1 cellular context compared by ENCODE assay signal in the genomic region with DNA sequence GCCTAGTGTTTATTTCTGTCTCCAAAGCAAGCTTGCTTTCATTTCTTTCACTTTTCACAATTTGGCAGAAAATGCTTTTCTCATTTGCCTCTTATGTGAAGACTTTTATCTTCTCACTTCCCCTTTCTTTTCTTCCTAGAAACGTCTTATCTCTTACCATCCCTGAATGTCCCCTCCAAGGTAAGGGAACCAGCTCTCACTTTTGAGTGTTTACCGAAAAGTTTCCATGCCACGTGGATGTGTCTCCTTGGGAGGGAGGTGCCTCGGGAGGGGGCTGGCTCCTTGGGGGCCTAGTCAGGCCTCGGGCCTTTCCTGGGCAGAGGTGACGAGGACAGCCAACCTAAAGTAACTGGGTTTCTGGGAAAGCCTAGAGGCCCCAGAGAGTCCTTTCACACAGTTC.
TF ChIP-seq lines count a peak whose summit lies in the region.

No MANE protein-coding gene starts in this region.

TF ChIP-seq in GM23338, 12 proteins besides CTCF, POLR2A, EP300 and RAD21 (continued from another document):
- TF ChIP-seq, protein P1, sequence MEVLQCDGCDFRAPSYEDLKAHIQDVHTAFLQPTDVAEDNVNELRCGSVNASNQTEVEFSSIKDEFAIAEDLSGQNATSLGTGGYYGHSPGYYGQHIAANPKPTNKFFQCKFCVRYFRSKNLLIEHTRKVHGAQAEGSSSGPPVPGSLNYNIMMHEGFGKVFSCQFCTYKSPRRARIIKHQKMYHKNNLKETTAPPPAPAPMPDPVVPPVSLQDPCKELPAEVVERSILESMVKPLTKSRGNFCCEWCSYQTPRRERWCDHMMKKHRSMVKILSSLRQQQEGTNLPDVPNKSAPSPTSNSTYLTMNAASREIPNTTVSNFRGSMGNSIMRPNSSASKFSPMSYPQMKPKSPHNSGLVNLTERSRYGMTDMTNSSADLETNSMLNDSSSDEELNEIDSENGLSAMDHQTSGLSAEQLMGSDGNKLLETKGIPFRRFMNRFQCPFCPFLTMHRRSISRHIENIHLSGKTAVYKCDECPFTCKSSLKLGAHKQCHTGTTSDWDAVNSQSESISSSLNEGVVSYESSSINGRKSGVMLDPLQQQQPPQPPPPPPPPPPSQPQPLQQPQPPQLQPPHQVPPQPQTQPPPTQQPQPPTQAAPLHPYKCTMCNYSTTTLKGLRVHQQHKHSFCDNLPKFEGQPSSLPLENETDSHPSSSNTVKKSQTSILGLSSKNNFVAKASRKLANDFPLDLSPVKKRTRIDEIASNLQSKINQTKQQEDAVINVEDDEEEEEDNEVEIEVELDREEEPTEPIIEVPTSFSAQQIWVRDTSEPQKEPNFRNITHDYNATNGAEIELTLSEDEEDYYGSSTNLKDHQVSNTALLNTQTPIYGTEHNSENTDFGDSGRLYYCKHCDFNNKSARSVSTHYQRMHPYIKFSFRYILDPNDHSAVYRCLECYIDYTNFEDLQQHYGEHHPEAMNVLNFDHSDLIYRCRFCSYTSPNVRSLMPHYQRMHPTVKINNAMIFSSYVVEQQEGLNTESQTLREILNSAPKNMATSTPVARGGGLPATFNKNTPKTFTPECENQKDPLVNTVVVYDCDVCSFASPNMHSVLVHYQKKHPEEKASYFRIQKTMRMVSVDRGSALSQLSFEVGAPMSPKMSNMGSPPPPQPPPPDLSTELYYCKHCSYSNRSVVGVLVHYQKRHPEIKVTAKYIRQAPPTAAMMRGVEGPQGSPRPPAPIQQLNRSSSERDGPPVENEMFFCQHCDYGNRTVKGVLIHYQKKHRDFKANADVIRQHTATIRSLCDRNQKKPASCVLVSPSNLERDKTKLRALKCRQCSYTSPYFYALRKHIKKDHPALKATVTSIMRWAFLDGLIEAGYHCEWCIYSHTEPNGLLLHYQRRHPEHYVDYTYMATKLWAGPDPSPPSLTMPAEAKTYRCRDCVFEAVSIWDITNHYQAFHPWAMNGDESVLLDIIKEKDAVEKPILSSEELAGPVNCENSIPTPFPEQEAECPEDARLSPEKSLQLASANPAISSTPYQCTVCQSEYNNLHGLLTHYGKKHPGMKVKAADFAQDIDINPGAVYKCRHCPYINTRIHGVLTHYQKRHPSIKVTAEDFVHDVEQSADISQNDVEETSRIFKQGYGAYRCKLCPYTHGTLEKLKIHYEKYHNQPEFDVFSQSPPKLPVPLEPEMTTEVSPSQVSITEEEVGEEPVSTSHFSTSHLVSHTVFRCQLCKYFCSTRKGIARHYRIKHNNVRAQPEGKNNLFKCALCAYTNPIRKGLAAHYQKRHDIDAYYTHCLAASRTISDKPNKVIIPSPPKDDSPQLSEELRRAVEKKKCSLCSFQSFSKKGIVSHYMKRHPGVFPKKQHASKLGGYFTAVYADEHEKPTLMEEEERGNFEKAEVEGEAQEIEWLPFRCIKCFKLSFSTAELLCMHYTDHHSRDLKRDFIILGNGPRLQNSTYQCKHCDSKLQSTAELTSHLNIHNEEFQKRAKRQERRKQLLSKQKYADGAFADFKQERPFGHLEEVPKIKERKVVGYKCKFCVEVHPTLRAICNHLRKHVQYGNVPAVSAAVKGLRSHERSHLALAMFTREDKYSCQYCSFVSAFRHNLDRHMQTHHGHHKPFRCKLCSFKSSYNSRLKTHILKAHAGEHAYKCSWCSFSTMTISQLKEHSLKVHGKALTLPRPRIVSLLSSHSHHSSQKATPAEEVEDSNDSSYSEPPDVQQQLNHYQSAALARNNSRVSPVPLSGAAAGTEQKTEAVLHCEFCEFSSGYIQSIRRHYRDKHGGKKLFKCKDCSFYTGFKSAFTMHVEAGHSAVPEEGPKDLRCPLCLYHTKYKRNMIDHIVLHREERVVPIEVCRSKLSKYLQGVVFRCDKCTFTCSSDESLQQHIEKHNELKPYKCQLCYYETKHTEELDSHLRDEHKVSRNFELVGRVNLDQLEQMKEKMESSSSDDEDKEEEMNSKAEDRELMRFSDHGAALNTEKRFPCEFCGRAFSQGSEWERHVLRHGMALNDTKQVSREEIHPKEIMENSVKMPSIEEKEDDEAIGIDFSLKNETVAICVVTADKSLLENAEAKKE (CRISPR knock-in tag; IDR thresholded peaks at IDR 0.05) = no peak
- TF ChIP-seq EZH2phosphoT487 (IDR thresholded peaks at IDR 0.05; ENCODE audit: unreplicated experiment) = no peak
